Comparison of ENCODE assay signal across 8 cellular contexts in genomic region chr18:48541747-48542108, GRCh38. TPM values are rescaled to one million over a fixed set of nuclear protein-coding genes. Genes with fewer than 3 reads are reported as not detected.
A peak's percentile ranks its signal among the peaks of the same experiment; 100 is the strongest.
DNase-seq lines count a peak whose midpoint lies in the region; ATAC-seq and TF ChIP-seq lines count a peak whose summit lies in the region.

No MANE protein-coding gene starts in this region.

- WGBS in heart right ventricle, 2 donors: 84 to 98% methylated on average over 2 of the region's 2 CpGs
- WGBS in mesodermal cell (ENCODE audit: insufficient coverage in 2 of 2), 2 experiments: 80% methylated on average over 1 of the region's 2 CpGs; no CpG with 5 or more reads in 1 of the 2 experiments
- 89 to 100% methylated on average over 2 of the region's 2 CpGs for WGBS in upper lobe of left lung, 2 donors

- H3K4me3 ChIP-seq in heart right ventricle: peak overlapping the region in 7 of 10 donors; percentile 75 to 90 (median 89)
- peak overlapping the region; percentile 84 for H3K4me3 ChIP-seq in mesodermal cell (ENCODE audit: extremely low read depth, insufficient read depth, low read length, poor library complexity, severe bottlenecking)
- peak overlapping the region in 2 of 4 donors; percentile 73 to 81 for H3K4me3 ChIP-seq in upper lobe of left lung
- no peak overlapping the region; the same call in 1 of the 2 replicates for H3K4me3 ChIP-seq in HAP-1

- intact Hi-C loops in heart right ventricle (cut with DNase I): loop anchor here in 6 of 10 donors (5.0 to 10.0 kb wide), 7 partner anchors 41 to 123 kb away; no protein-coding TSS in a partner anchor
- intact Hi-C loops in Right ventricle myocardium inferior (cut with DNase I): loop anchor here (2.0 kb wide), 1 partner anchor 123 kb away; no protein-coding TSS in a partner anchor

- H3K4me1 ChIP-seq in heart right ventricle (peaks cover 11 to 62% (median 48%) of the 10 kb centered on the region in 9 donors), mesodermal cell (ENCODE audit: control insufficient read depth, insufficient read depth, low read length, poor library complexity, severe bottlenecking) (peaks cover 53% of the 10 kb centered on the region), upper lobe of left lung (peaks cover 20 to 48% (median 22%) of the 10 kb centered on the region in 4 donors), HAP-1 (peaks cover 34% of the 10 kb centered on the region)

- no peaks in the 10 kb centered on the region for H3K9me3 Mint-ChIP-seq in central memory CD8-positive, alpha-beta T cell

- H3K9me3 ChIP-seq in heart right ventricle: no peaks in the 10 kb centered on the region
- no peaks in the 10 kb centered on the region for H3K9me3 ChIP-seq in mesodermal cell (ENCODE audit: control insufficient read depth, low read length)
- H3K9me3 ChIP-seq in upper lobe of left lung: no peaks in the 10 kb centered on the region
- no peaks in the 10 kb centered on the region for H3K9me3 ChIP-seq in HAP-1

- no peaks in the 10 kb centered on the region for H3K36me3 ChIP-seq in heart right ventricle
- peaks cover 4% of the 10 kb centered on the region for H3K36me3 ChIP-seq in mesodermal cell (ENCODE audit: control insufficient read depth, insufficient read depth, low read length)
- no peaks in the 10 kb centered on the region for H3K36me3 ChIP-seq in upper lobe of left lung
- peaks cover 5% of the 10 kb centered on the region; the same call in 1 of the 2 replicates for H3K36me3 ChIP-seq in HAP-1 (replicated peaks)

- no peak for TF ChIP-seq POLR2A in upper lobe of left lung (IDR thresholded peaks at IDR 0.05)

- TF ChIP-seq EP300 in upper lobe of left lung (IDR thresholded peaks at IDR 0.05): no peak

- peak overlapping the region; percentile 79 for H3K4me3 Mint-ChIP-seq in central memory CD8-positive, alpha-beta T cell

- no peaks in the 10 kb centered on the region for H3K36me3 Mint-ChIP-seq in central memory CD8-positive, alpha-beta T cell (ENCODE audit: insufficient read depth)

- TF ChIP-seq CTCF in heart right ventricle (IDR thresholded peaks at IDR 0.05) (no peak), upper lobe of left lung (IDR thresholded peaks at IDR 0.05) (no peak)

- DNase-seq in heart right ventricle (no peak), Right ventricle myocardium inferior (ENCODE audit: missing footprints) (no peak), upper lobe of left lung (no peak), HAP-1 (ENCODE audit: low spot score in 2 of 2) (no peak), NOMO-1 (lab: John Stamatoyannopoulos, UW; ENCODE audit: unreplicated experiment in 2 of 2) (no peak)
- DNase-seq in central memory CD8-positive, alpha-beta T cell (ENCODE audit: low spot score in 2 of 2): no peak

- H3K27ac ChIP-seq in heart right ventricle: peak overlapping the region; percentile 89 to 97 (median 95)
- peak overlapping the region; percentile 66 for H3K27ac ChIP-seq in mesodermal cell (ENCODE audit: low read depth, low read length, severe bottlenecking)
- peak overlapping the region; percentile 85 to 91 (median 88) for H3K27ac ChIP-seq in upper lobe of left lung

- H3K27me3 ChIP-seq in heart right ventricle (no peaks in the 10 kb centered on the region), upper lobe of left lung (no peaks in the 10 kb centered on the region), HAP-1 (ENCODE audit: low read depth) (no peaks in the 10 kb centered on the region)

- peaks cover 6% of the 10 kb centered on the region for H3K4me1 Mint-ChIP-seq in central memory CD8-positive, alpha-beta T cell

- no peak for ATAC-seq in heart right ventricle
- ATAC-seq in Right ventricle myocardium inferior: no peak
- no peak for ATAC-seq in central memory CD8-positive, alpha-beta T cell (replicated peaks; ENCODE audit: extremely low read depth, poor library complexity, severe bottlenecking)
- no peak for ATAC-seq in upper lobe of left lung (ENCODE audit: low FRiP score in 2 of 2)
- no peak for ATAC-seq in GM21737 (IDR thresholded peaks at IDR 0.05; ENCODE audit: unreplicated experiment)

- H3K27me3 Mint-ChIP-seq in central memory CD8-positive, alpha-beta T cell: peaks cover 34% of the 10 kb centered on the region

- H3K27ac Mint-ChIP-seq in central memory CD8-positive, alpha-beta T cell (ENCODE audit: low read depth): no peak overlapping the region

- in situ Hi-C loops in HAP-1 (cut with MboI; ENCODE audit: low sequenced_read_pairs): no loop called here

RNA-seq across cellular contexts. Expression of gene CTIF, which starts 2.9 kb away (rescaled TPM):
- total RNA-seq in heart right ventricle (10 to 100 TPM; 44.5 to 68.9 (median 58.9) TPM), Right ventricle myocardium inferior (74.0 TPM), upper lobe of left lung (10 to 100 TPM; 32.1 to 62.4 (median 47.8) TPM)
- 10 to 100 TPM; 49.7 to 74.1 TPM for polyA plus RNA-seq in heart right ventricle
- polyA plus RNA-seq in mesodermal cell (2013, experiment 1 of 2): 29.8 TPM
- polyA plus RNA-seq in mesodermal cell (2013, experiment 2 of 2): 26.5 TPM
